11 cellular contexts compared by ENCODE assay signal in genomic region chr6:134435814-134436280, GRCh38.
A peak's percentile ranks its signal among the peaks of the same experiment; 100 is the strongest.
DNase-seq lines count a peak whose midpoint lies in the region; ATAC-seq and TF ChIP-seq lines count a peak whose summit lies in the region.
"Had no signal": no experiment of that assay in that cellular context is flagged by ENCODE, and none has a peak within 500 bp of the region (broad histone marks: within the 10 kb centered on the region; RNA-seq: fewer than 3 reads in every experiment).

No MANE protein-coding gene starts in this region.

- H2BK5ac ChIP-seq in IMR-90 (ENCODE audit: low read depth, low read length, poor library complexity, severe bottlenecking), result peak overlapping the region; percentile 93

- peak overlapping the region in 1 of 2 experiments; percentile 38; a peak in 1 of 4 replicates for H4K8ac ChIP-seq in IMR-90 (ENCODE audit: low read depth in 2 of 2, low read length in 2 of 2)

- no peaks in the 10 kb centered on the region for H3K36me3 ChIP-seq in IMR-90 (ENCODE audit: control insufficient read depth, insufficient read depth, low read length)
- H3K36me3 ChIP-seq: heart right ventricle had no signal

- no peaks in the 10 kb centered on the region for H4K20me1 ChIP-seq in IMR-90 (ENCODE audit: insufficient read depth, low read length)

- no peak overlapping the region for H2AFZ ChIP-seq in IMR-90 (replicated peaks; ENCODE audit: low read length, poor library complexity)

- DNase-seq in T-helper 1 cell (no peak), IMR-90 (no peak), immature natural killer cell (no peak), NCI-H1092 (lab: John Stamatoyannopoulos, UW) (no peak), nucleus accumbens (lab: John Stamatoyannopoulos, UW) (no peak)
- no peak for DNase-seq in stimulated activated effector memory CD8-positive, alpha-beta T cell treated with anti-CD3 and anti-CD28 coated beads, Interleukin-12 subunit alpha, Interleukin-12 subunit beta, amount 100 ng/mL, for 72 hours (ENCODE audit: low spot score in 2 of 2)
- DNase-seq: NCI-H1048 had no signal

- H3K4me3 Mint-ChIP-seq in T-helper 1 cell treated with Interleukin-12 subunit alpha and Interleukin-12 subunit beta and Interleukin-4 antibody, amounts not matched to agents 30 μg/mL and 1 μg/mL, for 36 hours, result peak overlapping the region; percentile 56
- H3K4me3 Mint-ChIP-seq in dendritic cell treated with granulocyte-macrophage colony-stimulating factor and Interleukin-4, amounts not matched to agents 40 ng/mL and 50 ng/mL, for 4 days, result no peak overlapping the region
- peak overlapping the region; percentile 60 for H3K4me3 Mint-ChIP-seq in stimulated activated effector memory CD8-positive, alpha-beta T cell treated with anti-CD3 and anti-CD28 coated beads, Interleukin-12 subunit alpha, Interleukin-12 subunit beta, amount 100 ng/mL, for 72 hours
- H3K4me3 Mint-ChIP-seq in immature natural killer cell, result no peak overlapping the region

- H3K27ac Mint-ChIP-seq in T-helper 1 cell treated with Interleukin-12 subunit alpha and Interleukin-12 subunit beta and Interleukin-4 antibody, amounts not matched to agents 30 μg/mL and 1 μg/mL, for 36 hours, result peak overlapping the region; percentile 92
- peak overlapping the region; percentile 86 for H3K27ac Mint-ChIP-seq in dendritic cell treated with granulocyte-macrophage colony-stimulating factor and Interleukin-4, amounts not matched to agents 40 ng/mL and 50 ng/mL, for 4 days
- peak overlapping the region; percentile 97 for H3K27ac Mint-ChIP-seq in stimulated activated effector memory CD8-positive, alpha-beta T cell treated with anti-CD3 and anti-CD28 coated beads, Interleukin-12 subunit alpha, Interleukin-12 subunit beta, amount 100 ng/mL, for 72 hours
- no peak overlapping the region for H3K27ac Mint-ChIP-seq in immature natural killer cell

- peak overlapping the region; percentile 41; the same call in 1 of the 2 replicates for H3K18ac ChIP-seq in IMR-90 (ENCODE audit: low read depth, low read length)

- 0 out of 3 replicates have a peak overlapping the region, but pooled peaks have one; percentile 55 for H2BK15ac ChIP-seq in IMR-90 (ENCODE audit: low read depth, low read length)

- ATAC-seq in IMR-90 (ENCODE audit: low read depth), result peak; percentile 32
- peak; percentile 36 for ATAC-seq in stimulated activated effector memory CD8-positive, alpha-beta T cell treated with anti-CD3 and anti-CD28 coated beads, Interleukin-12 subunit alpha, Interleukin-12 subunit beta, amount 100 ng/mL, for 72 hours

- H3K4me3 ChIP-seq in IMR-90 (ENCODE audit: insufficient read depth, low read depth, low read length), result no peak overlapping the region

- no peak overlapping the region for H2AK5ac ChIP-seq in IMR-90 (ENCODE audit: low read depth, low read length)

- H3K4me2 ChIP-seq in IMR-90 (ENCODE audit: low read depth, low read length), result peak overlapping the region; percentile 49

- H4K91ac ChIP-seq in IMR-90 (ENCODE audit: insufficient read depth, low read depth, low read length), result peak overlapping the region; percentile 50; the same call in 1 of the 2 replicates

- intact Hi-C loops in IMR-90 (cut with micrococcal nuclease), result loop anchor here (5.0 kb wide), 1 partner anchor 259 kb away; no protein-coding TSS in a partner anchor
- intact Hi-C loops in dendritic cell treated with granulocyte-macrophage colony-stimulating factor and Interleukin-4, amounts not matched to agents 40 ng/mL and 50 ng/mL, for 4 days (cut with micrococcal nuclease), result loop anchor here (2.0 to 5.0 kb wide), 7 partner anchors 13 to 261 kb away; no protein-coding TSS in a partner anchor

- TF ChIP-seq POLR2A in IMR-90 (IDR thresholded peaks at IDR 0.05; ENCODE audit: low read depth, low read length), result 0 out of 2 replicates have a peak, but pooled peaks have one; percentile 18

- H3K9me3 Mint-ChIP-seq in T-helper 1 cell treated with Interleukin-12 subunit alpha and Interleukin-12 subunit beta and Interleukin-4 antibody, amounts not matched to agents 30 μg/mL and 1 μg/mL, for 36 hours, result no peaks in the 10 kb centered on the region
- no peaks in the 10 kb centered on the region for H3K9me3 Mint-ChIP-seq in dendritic cell treated with granulocyte-macrophage colony-stimulating factor and Interleukin-4, amounts not matched to agents 40 ng/mL and 50 ng/mL, for 4 days
- no peaks in the 10 kb centered on the region for H3K9me3 Mint-ChIP-seq in stimulated activated effector memory CD8-positive, alpha-beta T cell treated with anti-CD3 and anti-CD28 coated beads, Interleukin-12 subunit alpha, Interleukin-12 subunit beta, amount 100 ng/mL, for 72 hours
- no peaks in the 10 kb centered on the region for H3K9me3 Mint-ChIP-seq in immature natural killer cell

- dilution Hi-C loops in IMR-90 (cut with HindIII; ENCODE audit: low sequenced_read_pairs, unreplicated experiment), result no loop called here

- no peak for TF ChIP-seq RAD21 in IMR-90 (IDR thresholded peaks at IDR 0.05; ENCODE audit: low read length)

- no peaks in the 10 kb centered on the region for H3K36me3 Mint-ChIP-seq in T-helper 1 cell treated with Interleukin-12 subunit alpha and Interleukin-12 subunit beta and Interleukin-4 antibody, amounts not matched to agents 30 μg/mL and 1 μg/mL, for 36 hours (ENCODE audit: low read depth)
- no peaks in the 10 kb centered on the region for H3K36me3 Mint-ChIP-seq in dendritic cell treated with granulocyte-macrophage colony-stimulating factor and Interleukin-4, amounts not matched to agents 40 ng/mL and 50 ng/mL, for 4 days (ENCODE audit: low read depth)
- no peaks in the 10 kb centered on the region for H3K36me3 Mint-ChIP-seq in stimulated activated effector memory CD8-positive, alpha-beta T cell treated with anti-CD3 and anti-CD28 coated beads, Interleukin-12 subunit alpha, Interleukin-12 subunit beta, amount 100 ng/mL, for 72 hours
- no peaks in the 10 kb centered on the region for H3K36me3 Mint-ChIP-seq in immature natural killer cell

- POLR2A ChIA-PET in IMR-90 (lab: Charles Lee; ENCODE audit: unreplicated experiment), result no interaction called here

- in situ Hi-C loops in IMR-90 (cut with MboI; ENCODE audit: low sequenced_read_pairs), result no loop called here

- no peak overlapping the region for H4K5ac ChIP-seq in IMR-90 (ENCODE audit: low read depth, low read length)

- no peak overlapping the region for H2AK9ac ChIP-seq in IMR-90 (replicated peaks; ENCODE audit: low read depth, low read length, poor library complexity)

- H3K4me1 Mint-ChIP-seq in T-helper 1 cell treated with Interleukin-12 subunit alpha and Interleukin-12 subunit beta and Interleukin-4 antibody, amounts not matched to agents 30 μg/mL and 1 μg/mL, for 36 hours (ENCODE audit: low read depth), result peaks cover 41% of the 10 kb centered on the region
- peaks cover 43% of the 10 kb centered on the region for H3K4me1 Mint-ChIP-seq in dendritic cell treated with granulocyte-macrophage colony-stimulating factor and Interleukin-4, amounts not matched to agents 40 ng/mL and 50 ng/mL, for 4 days (ENCODE audit: low read depth)
- H3K4me1 Mint-ChIP-seq in stimulated activated effector memory CD8-positive, alpha-beta T cell treated with anti-CD3 and anti-CD28 coated beads, Interleukin-12 subunit alpha, Interleukin-12 subunit beta, amount 100 ng/mL, for 72 hours, result peaks cover 31% of the 10 kb centered on the region
- H3K4me1 Mint-ChIP-seq in immature natural killer cell, result no peaks in the 10 kb centered on the region

- CTCF ChIA-PET in IMR-90 (lab: Yijun Ruan, JAX), result interaction anchor here (1.2 kb wide), 1 partner anchor 14 kb away, joined by 3 read pairs; no protein-coding TSS in a partner anchor

- no peaks in the 10 kb centered on the region for H3K27me3 Mint-ChIP-seq in T-helper 1 cell treated with Interleukin-12 subunit alpha and Interleukin-12 subunit beta and Interleukin-4 antibody, amounts not matched to agents 30 μg/mL and 1 μg/mL, for 36 hours (ENCODE audit: low read depth)
- H3K27me3 Mint-ChIP-seq in dendritic cell treated with granulocyte-macrophage colony-stimulating factor and Interleukin-4, amounts not matched to agents 40 ng/mL and 50 ng/mL, for 4 days, result no peaks in the 10 kb centered on the region
- H3K27me3 Mint-ChIP-seq in immature natural killer cell (ENCODE audit: low read depth in 3 of 3), result peaks cover 0 to 4% (median 3%) of the 10 kb centered on the region in 3 donors

- H3K9ac ChIP-seq in IMR-90 (ENCODE audit: low read depth, low read length), result no peak overlapping the region

- no peak for TF ChIP-seq CTCF in IMR-90 (conservative IDR thresholded peaks at IDR 0.05; ENCODE audit: low read depth, low read length)

- H3K56ac ChIP-seq in IMR-90 (ENCODE audit: extremely low read depth, insufficient read depth, low read length), result peak overlapping the region; percentile 35; the same call in 1 of the 2 replicates

- H3K27ac ChIP-seq in IMR-90 (ENCODE audit: insufficient read depth, low read length), result no peak overlapping the region
- H3K27ac ChIP-seq: 22Rv1 had no signal

- peak overlapping the region; percentile 47; the same call in 1 of the 2 replicates for H2BK20ac ChIP-seq in IMR-90 (ENCODE audit: low read depth, low read length)

- H3K9me1 ChIP-seq in IMR-90 (ENCODE audit: insufficient read depth, low read length), result peaks cover 11% of the 10 kb centered on the region

- no TSS peak for BruUV-seq in IMR-90 (replicated peaks; lab: Mats Ljungman, UMichigan)

- no peak overlapping the region for H3K14ac ChIP-seq in IMR-90 (replicated peaks; ENCODE audit: low read depth, low read length)

- H3K23ac ChIP-seq in IMR-90 (ENCODE audit: low read depth, low read length), result no peak overlapping the region

- H3K4me1 ChIP-seq in IMR-90 (ENCODE audit: control insufficient read depth, insufficient read depth, low read length), result peaks cover 7% of the 10 kb centered on the region

- H3K79me1 ChIP-seq in IMR-90 (ENCODE audit: low read depth in 1 of 2, low read length in 2 of 2), result no peaks in the 10 kb centered on the region

- no peaks in the 10 kb centered on the region for H3K9me3 ChIP-seq in IMR-90 (ENCODE audit: control insufficient read depth, insufficient read depth, low read length)
- H3K9me3 ChIP-seq: heart right ventricle had no signal

- H3K4ac ChIP-seq in IMR-90 (ENCODE audit: low read depth, low read length), result peak overlapping the region; percentile 36; the same call in 1 of the 2 replicates

- H2BK120ac ChIP-seq in IMR-90 (ENCODE audit: low read depth, low read length), result peak overlapping the region; percentile 57; the same call in 1 of the 2 replicates

- H3K27me3 ChIP-seq in IMR-90 (ENCODE audit: control insufficient read depth, insufficient read depth, low read length), result no peaks in the 10 kb centered on the region
- H3K27me3 ChIP-seq: heart right ventricle had no signal

- no CpG with 5 or more reads among the region's 3 CpGs for WGBS in IMR-90 (ENCODE audit: extremely low coverage in 2 of 2, insufficient read length in 1 of 2), 2 experiments

TF ChIP-seq in IMR-90, 13 proteins besides CTCF, POLR2A, EP300 and RAD21:
- TF ChIP-seq MXI1 (IDR thresholded peaks at IDR 0.05; ENCODE audit: borderline replicate concordance, low read depth, low read length) (no peak), RCOR1 (IDR thresholded peaks at IDR 0.05; ENCODE audit: insufficient replicate concordance, low read length) (peak; percentile 7)
TF ChIP-seq in IMR-90: peak in this region for 1.

Comparison
In these comparisons a context has a peak if more than half of its experiments do, and no peak if none do; other contexts are left out.
1. H3K27ac Mint-ChIP-seq: peak in T-helper 1 cell treated with Interleukin-12 subunit alpha and Interleukin-12 subunit beta and Interleukin-4 antibody, amounts not matched to agents 30 μg/mL and 1 μg/mL, for 36 hours (single experiment), dendritic cell treated with granulocyte-macrophage colony-stimulating factor and Interleukin-4, amounts not matched to agents 40 ng/mL and 50 ng/mL, for 4 days (single experiment) and stimulated activated effector memory CD8-positive, alpha-beta T cell treated with anti-CD3 and anti-CD28 coated beads, Interleukin-12 subunit alpha, Interleukin-12 subunit beta, amount 100 ng/mL, for 72 hours (single experiment); none in immature natural killer cell (0 of 6).
2. H3K4me3 Mint-ChIP-seq: peak in T-helper 1 cell treated with Interleukin-12 subunit alpha and Interleukin-12 subunit beta and Interleukin-4 antibody, amounts not matched to agents 30 μg/mL and 1 μg/mL, for 36 hours (single experiment) and stimulated activated effector memory CD8-positive, alpha-beta T cell treated with anti-CD3 and anti-CD28 coated beads, Interleukin-12 subunit alpha, Interleukin-12 subunit beta, amount 100 ng/mL, for 72 hours (single experiment); none in dendritic cell treated with granulocyte-macrophage colony-stimulating factor and Interleukin-4, amounts not matched to agents 40 ng/mL and 50 ng/mL, for 4 days (single experiment) and immature natural killer cell (0 of 5).